2 cellular contexts compared by ENCODE assay signal in the genomic region with DNA sequence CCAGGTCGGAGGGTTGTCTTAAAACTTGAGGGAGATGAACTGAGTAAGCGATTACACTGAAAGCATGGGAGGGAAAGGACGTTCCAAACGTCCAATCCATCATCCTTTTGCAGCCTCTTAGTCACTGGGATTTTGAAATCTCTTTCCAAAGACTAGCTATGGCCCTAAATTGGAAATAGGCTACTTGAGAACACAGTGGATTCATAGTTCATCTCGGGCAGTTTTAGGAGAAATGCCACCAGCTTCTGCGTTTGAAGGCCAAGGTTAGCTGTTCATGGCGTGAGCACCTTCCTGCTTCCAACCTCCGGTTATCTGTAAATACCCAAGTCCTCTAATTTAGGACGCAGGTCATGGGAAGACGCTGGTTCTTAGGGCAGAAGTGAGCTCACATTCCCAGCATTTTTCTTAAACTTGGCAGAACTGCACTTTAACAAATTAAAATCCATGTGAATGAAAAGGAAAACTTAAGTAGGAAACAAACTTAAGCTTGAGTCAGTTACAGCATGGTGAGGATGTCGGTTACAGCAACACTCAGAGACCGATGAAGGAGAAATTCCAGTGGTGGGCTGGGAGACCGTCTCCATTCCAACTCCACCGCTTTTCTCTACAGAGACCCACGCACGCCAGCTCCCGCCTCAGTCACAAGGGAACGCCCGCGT.
TF ChIP-seq lines count a peak whose summit lies in the region.

No MANE protein-coding gene starts in this region.

TF ChIP-seq in H1, 55 proteins besides CTCF, POLR2A, EP300 and RAD21:
- TF ChIP-seq YY1 (IDR thresholded peaks at IDR 0.05; ENCODE audit: low read depth, low read length) = no peak
- no peak for TF ChIP-seq SP4 (IDR thresholded peaks at IDR 0.05; ENCODE audit: low read length)
- TF ChIP-seq CTBP2 (IDR thresholded peaks at IDR 0.05; ENCODE audit: borderline replicate concordance, insufficient read depth, insufficient read length, low read length) = no peak
- peak; percentile 41 for TF ChIP-seq BACH1 (IDR thresholded peaks at IDR 0.05; ENCODE audit: low read length)
- TF ChIP-seq ZNF274 (IDR thresholded peaks at IDR 0.05; ENCODE audit: borderline replicate concordance, extremely low read depth, low read length) = no peak
- no peak for TF ChIP-seq CHD1 (IDR thresholded peaks at IDR 0.05; ENCODE audit: low read depth, low read length)
- TF ChIP-seq SP1 (IDR thresholded peaks at IDR 0.05; ENCODE audit: low read depth, low read length) = no peak
- TF ChIP-seq CREB1 (IDR thresholded peaks at IDR 0.05) = no peak
- TF ChIP-seq JUN (IDR thresholded peaks at IDR 0.05; ENCODE audit: low read depth, low read length) = no peak
- no peak for TF ChIP-seq KDM4A (IDR thresholded peaks at IDR 0.05; ENCODE audit: low read depth, low read length, severe bottlenecking)
- TF ChIP-seq PHF8 (conservative IDR thresholded peaks at IDR 0.05; ENCODE audit: low read depth, low read length) = no peak; the same call in 1 of the 2 replicates
- TF ChIP-seq HDAC2 (IDR thresholded peaks at IDR 0.05; ENCODE audit: borderline replicate concordance in 1 of 2, low read depth in 2 of 2, low read length in 2 of 2) = no peak
- no peak for TF ChIP-seq RFX5 (IDR thresholded peaks at IDR 0.05; ENCODE audit: borderline replicate concordance, low read depth, low read length)
- TF ChIP-seq POLR2AphosphoS5 (IDR thresholded peaks at IDR 0.05; ENCODE audit: low read depth, low read length) = no peak
- no peak for TF ChIP-seq TAF7 (optimal IDR thresholded peaks at IDR 0.05; ENCODE audit: borderline replicate concordance, low read depth, low read length)
- peak; percentile 45 for TF ChIP-seq SAP30 (IDR thresholded peaks at IDR 0.05; ENCODE audit: insufficient read depth, insufficient replicate concordance, low read length)

TF ChIP-seq in neural cell, 6 proteins besides CTCF, POLR2A, EP300 and RAD21:
- no peak for TF ChIP-seq POLR2AphosphoS5 (IDR thresholded peaks at IDR 0.05)
- no peak for TF ChIP-seq EZH2 (IDR thresholded peaks at IDR 0.05; ENCODE audit: borderline replicate concordance, insufficient read depth, low read length, poor library complexity, severe bottlenecking)
- TF ChIP-seq MXI1 (conservative IDR thresholded peaks at IDR 0.05; ENCODE audit: poor library complexity, severe bottlenecking) = no peak
- TF ChIP-seq, protein P1, sequence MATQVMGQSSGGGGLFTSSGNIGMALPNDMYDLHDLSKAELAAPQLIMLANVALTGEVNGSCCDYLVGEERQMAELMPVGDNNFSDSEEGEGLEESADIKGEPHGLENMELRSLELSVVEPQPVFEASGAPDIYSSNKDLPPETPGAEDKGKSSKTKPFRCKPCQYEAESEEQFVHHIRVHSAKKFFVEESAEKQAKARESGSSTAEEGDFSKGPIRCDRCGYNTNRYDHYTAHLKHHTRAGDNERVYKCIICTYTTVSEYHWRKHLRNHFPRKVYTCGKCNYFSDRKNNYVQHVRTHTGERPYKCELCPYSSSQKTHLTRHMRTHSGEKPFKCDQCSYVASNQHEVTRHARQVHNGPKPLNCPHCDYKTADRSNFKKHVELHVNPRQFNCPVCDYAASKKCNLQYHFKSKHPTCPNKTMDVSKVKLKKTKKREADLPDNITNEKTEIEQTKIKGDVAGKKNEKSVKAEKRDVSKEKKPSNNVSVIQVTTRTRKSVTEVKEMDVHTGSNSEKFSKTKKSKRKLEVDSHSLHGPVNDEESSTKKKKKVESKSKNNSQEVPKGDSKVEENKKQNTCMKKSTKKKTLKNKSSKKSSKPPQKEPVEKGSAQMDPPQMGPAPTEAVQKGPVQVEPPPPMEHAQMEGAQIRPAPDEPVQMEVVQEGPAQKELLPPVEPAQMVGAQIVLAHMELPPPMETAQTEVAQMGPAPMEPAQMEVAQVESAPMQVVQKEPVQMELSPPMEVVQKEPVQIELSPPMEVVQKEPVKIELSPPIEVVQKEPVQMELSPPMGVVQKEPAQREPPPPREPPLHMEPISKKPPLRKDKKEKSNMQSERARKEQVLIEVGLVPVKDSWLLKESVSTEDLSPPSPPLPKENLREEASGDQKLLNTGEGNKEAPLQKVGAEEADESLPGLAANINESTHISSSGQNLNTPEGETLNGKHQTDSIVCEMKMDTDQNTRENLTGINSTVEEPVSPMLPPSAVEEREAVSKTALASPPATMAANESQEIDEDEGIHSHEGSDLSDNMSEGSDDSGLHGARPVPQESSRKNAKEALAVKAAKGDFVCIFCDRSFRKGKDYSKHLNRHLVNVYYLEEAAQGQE (IDR thresholded peaks at IDR 0.05; ENCODE audit: borderline replicate concordance) = no peak
- TF ChIP-seq SMC3 (conservative IDR thresholded peaks at IDR 0.05; ENCODE audit: poor library complexity) = no peak
- TF ChIP-seq TAF1 (IDR thresholded peaks at IDR 0.05; ENCODE audit: low read depth) = no peak
